ENCODE assay signal across 11 cellular contexts in genomic region chr16:50695017-50696000, GRCh38. TPM values are rescaled to one million over a fixed set of nuclear protein-coding genes. Genes with fewer than 3 reads are reported as not detected.
DNase-seq lines count a peak whose midpoint lies in the region; ATAC-seq and TF ChIP-seq lines count a peak whose summit lies in the region.
"Had no signal": no experiment of that assay in that cellular context is flagged by ENCODE, and none has a peak within 500 bp of the region (broad histone marks: within the 10 kb centered on the region; RNA-seq: fewer than 3 reads in every experiment).

No MANE protein-coding gene starts in this region.

- intact Hi-C loops in MCF 10A (cut with micrococcal nuclease), result no loop called here

- POLR2A ChIA-PET in MCF 10A (lab: Yijun Ruan, JAX), result interaction anchor here (0.7 to 2.7 kb wide), 3 partner anchors 27 to 49 kb away, joined by 4 to 20 read pairs (median 4); no protein-coding TSS in a partner anchor

- H3K4me3 Mint-ChIP-seq in MCF 10A (ENCODE audit: unreplicated experiment) (peak overlapping the region; percentile 8), memory B cell (no peak overlapping the region)

- no peaks in the 10 kb centered on the region for H3K9me3 Mint-ChIP-seq in MCF 10A (ENCODE audit: unreplicated experiment)
- H3K9me3 Mint-ChIP-seq in memory B cell, result no peaks in the 10 kb centered on the region

- CTCF ChIA-PET in MCF 10A (lab: Yijun Ruan, JAX), result interaction anchor here (0.5 to 2.6 kb wide), 9 partner anchors 20 to 342 kb away, joined by 3 to 9 read pairs (median 3); no protein-coding TSS in a partner anchor

- H3K36me3 Mint-ChIP-seq in MCF 10A (ENCODE audit: insufficient read depth, unreplicated experiment) (peaks cover 11% of the 10 kb centered on the region), memory B cell (no peaks in the 10 kb centered on the region)

- DNase-seq in CD1c-positive myeloid dendritic cell (ENCODE audit: extremely low spot score), result peak; percentile 85
- DNase-seq in KBM-7, result peak; percentile 59
- no peak for DNase-seq in MCF 10A (ENCODE audit: unreplicated experiment)
- DNase-seq in memory B cell (ENCODE audit: low spot score in 2 of 2), result no peak
- no peak for DNase-seq in NCI-H2196 (lab: John Stamatoyannopoulos, UW; ENCODE audit: unreplicated experiment)
- DNase-seq in NCI-H2029 treated with DMSO at 0.1 percent for 48 hours (lab: John Stamatoyannopoulos, UW), result no peak
- DNase-seq: kidney, NCI-H1417 had no signal

- ATAC-seq in memory B cell (ENCODE audit: low read depth) (no peak), HG03520 (IDR thresholded peaks at IDR 0.05; ENCODE audit: unreplicated experiment) (no peak), GM18511 (IDR thresholded peaks at IDR 0.05; ENCODE audit: unreplicated experiment) (no peak)
- ATAC-seq: esophagus mucosa had no signal

- in situ Hi-C loops in KBM-7 (cut with MboI; ENCODE audit: low pct_unique_long_range_greater_than_20kb, low sequenced_read_pairs), result no loop called here

- H3K27ac Mint-ChIP-seq in MCF 10A (ENCODE audit: low read depth, unreplicated experiment) (peak overlapping the region; percentile 97), memory B cell (peak overlapping the region; percentile 19)

- BruUV-seq in MCF 10A (replicated peaks; lab: Mats Ljungman, UMichigan), result no TSS peak

- no peak for TF ChIP-seq CTCF in MCF 10A (IDR thresholded peaks at IDR 0.05; ENCODE audit: unreplicated experiment)

- H3K27me3 Mint-ChIP-seq in MCF 10A (ENCODE audit: insufficient read depth, unreplicated experiment) (no peaks in the 10 kb centered on the region), memory B cell (peaks cover 7% of the 10 kb centered on the region)

- H3K4me1 Mint-ChIP-seq in MCF 10A (ENCODE audit: insufficient read depth, unreplicated experiment) (peaks cover 48% of the 10 kb centered on the region), memory B cell (peaks cover 50% of the 10 kb centered on the region)

RNA-seq across cellular contexts. Expression of gene NOD2, which starts 1.9 kb away (rescaled TPM):
- 1.7 and 4.2 TPM in 2 replicates for total RNA-seq in MCF 10A (2022)

RNA-seq across cellular contexts. Expression of gene SNX20, which starts 14.2 kb away (rescaled TPM):
- total RNA-seq in MCF 10A (2022), result not detected in 2 replicates

RNA-seq across cellular contexts. Expression of gene CYLD, which starts 46.6 kb away (rescaled TPM):
- 53.7 and 69.1 TPM in 2 replicates for total RNA-seq in MCF 10A (2022)

Comparison
In these comparisons a context has a peak if more than half of its experiments do, and no peak if none do; other contexts are left out.
1. DNase-seq: peak in CD1c-positive myeloid dendritic cell (single experiment) and KBM-7 (single experiment); none in MCF 10A (single experiment), memory B cell (0 of 2), NCI-H2196 (single experiment) and NCI-H2029 treated with DMSO at 0.1 percent for 48 hours (single experiment).